ENCODE assay signal across 11 cellular contexts in genomic region chr18:34773961-34774754, GRCh38.
DNase-seq lines count a peak whose midpoint lies in the region; ATAC-seq and TF ChIP-seq lines count a peak whose summit lies in the region.
"Had no signal": no experiment of that assay in that cellular context is flagged by ENCODE, and none has a peak within 500 bp of the region (broad histone marks: within the 10 kb centered on the region; RNA-seq: fewer than 3 reads in every experiment).

No MANE protein-coding gene starts in this region.

- H3K36me3 Mint-ChIP-seq in progenitor cell of endocrine pancreas (ENCODE audit: insufficient read depth) = peaks cover 1% of the 10 kb centered on the region
- H3K36me3 Mint-ChIP-seq: activated naive CD4-positive, alpha-beta T cell treated with anti-CD3 and anti-CD28 coated beads, Interleukin-2, amount 50 U/mL, for 72 hours had no signal

- POLR2A ChIA-PET in RWPE1 (lab: Yijun Ruan, JAX; ENCODE audit: low non-redundant PET) = no interaction called here

- H3K27ac ChIP-seq in RWPE1 = no peak overlapping the region

- H3K27ac Mint-ChIP-seq in progenitor cell of endocrine pancreas = peak overlapping the region; percentile 10
- H3K27ac Mint-ChIP-seq: activated naive CD4-positive, alpha-beta T cell treated with anti-CD3 and anti-CD28 coated beads, Interleukin-2, amount 50 U/mL, for 72 hours; nephron progenitor cell had no signal

- no peak overlapping the region for H3K4me3 Mint-ChIP-seq in progenitor cell of endocrine pancreas (ENCODE audit: low read depth)
- H3K4me3 Mint-ChIP-seq: nephron progenitor cell had no signal

- peaks cover under 1% of the 10 kb centered on the region for H3K4me1 Mint-ChIP-seq in progenitor cell of endocrine pancreas (ENCODE audit: low read depth)
- H3K4me1 Mint-ChIP-seq: nephron progenitor cell had no signal

- no peak overlapping the region for H3K4me3 ChIP-seq in fibroblast of villous mesenchyme (ENCODE audit: low read depth, low read length)
- H3K4me3 ChIP-seq: Peyer's patch had no signal

- H3K27me3 Mint-ChIP-seq in progenitor cell of endocrine pancreas = no peaks in the 10 kb centered on the region

- TF ChIP-seq CTCF in RWPE1 (conservative IDR thresholded peaks at IDR 0.05; ENCODE audit: low read depth) (no peak), fibroblast of villous mesenchyme (IDR thresholded peaks at IDR 0.05; ENCODE audit: insufficient read depth, low read depth, low read length) (no peak), progenitor cell of endocrine pancreas (IDR thresholded peaks at IDR 0.05; ENCODE audit: unreplicated experiment) (no peak)

- in situ Hi-C loops in G401 (cut with HindIII; ENCODE audit: low sequenced_read_pairs) = no loop called here

- ATAC-seq in HG02970 (IDR thresholded peaks at IDR 0.05; ENCODE audit: low FRiP score, unreplicated experiment) (no peak), HG03432 (IDR thresholded peaks at IDR 0.05; ENCODE audit: unreplicated experiment) (no peak)
- ATAC-seq: activated naive CD4-positive, alpha-beta T cell treated with anti-CD3 and anti-CD28 coated beads, Interleukin-2, amount 50 U/mL, for 72 hours had no signal

- CTCF ChIA-PET in RWPE1 (lab: Yijun Ruan, JAX) = no interaction called here

- H3K9me3 Mint-ChIP-seq in progenitor cell of endocrine pancreas (ENCODE audit: low read depth) = no peaks in the 10 kb centered on the region
- H3K9me3 Mint-ChIP-seq: nephron progenitor cell had no signal

- DNase-seq in G401 (ENCODE audit: low spot score) (peak; percentile 75), RWPE1 (ENCODE audit: low spot score) (peak; percentile 13), fibroblast of villous mesenchyme (ENCODE audit: low read depth) (peak; percentile 31), progenitor cell of endocrine pancreas (ENCODE audit: low spot score, unreplicated experiment) (no peak), NCI-H1048 (lab: John Stamatoyannopoulos, UW) (no peak), iPS-NIHi7 (ENCODE audit: extremely low spot score) (no peak)
- DNase-seq: nephron progenitor cell had no signal

Comparison
In these comparisons a context has a peak if more than half of its experiments do, and no peak if none do; other contexts are left out.
1. DNase-seq: peak in G401 (single experiment), RWPE1 (single experiment) and fibroblast of villous mesenchyme (single experiment); none in progenitor cell of endocrine pancreas (single experiment), NCI-H1048 (single experiment) and iPS-NIHi7 (single experiment).